Comparison of ENCODE assay signal across 17 cellular contexts in the genomic region with DNA sequence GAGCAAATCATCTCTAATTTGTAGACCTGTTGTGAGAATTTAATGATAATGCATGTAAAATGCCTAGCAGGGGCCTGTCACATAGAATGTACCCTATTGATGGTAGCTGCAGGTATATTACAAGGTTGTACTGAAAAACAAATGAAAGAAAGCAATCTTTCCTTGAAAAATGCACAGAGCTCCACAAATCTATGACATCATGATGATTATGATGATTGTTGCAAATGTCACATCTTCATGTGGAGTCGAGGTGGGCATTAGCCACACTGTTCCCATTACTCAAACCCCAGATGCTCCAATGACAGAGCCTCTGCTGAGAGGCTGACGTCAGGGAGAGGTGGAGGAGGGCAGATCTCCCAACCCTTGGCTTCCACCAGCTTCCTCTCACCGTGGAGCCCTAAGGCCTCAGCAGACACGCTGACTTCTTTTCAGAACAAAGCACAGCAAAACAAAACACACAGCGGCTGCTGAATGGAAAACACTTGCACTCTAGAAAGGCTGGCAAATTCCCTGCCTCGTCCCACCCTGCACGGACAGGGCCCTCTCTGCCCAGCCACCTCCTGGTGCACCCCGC.
"Had no signal": no experiment of that assay in that cellular context is flagged by ENCODE, and none has a peak within 500 bp of the region (broad histone marks: within the 10 kb centered on the region; RNA-seq: fewer than 3 reads in every experiment).

No MANE protein-coding gene starts in this region.

- H3K27ac Mint-ChIP-seq: activated B cell treated with CpG ODN at 0.5 μM for 24 hours; activated CD4-positive, alpha-beta memory T cell treated with anti-CD3 and anti-CD28 coated beads, Interleukin-2, amount 10 ng/mL, durations not matched to agents 7 days and 5 days; activated CD8-positive, alpha-beta memory T cell treated with anti-CD3 and anti-CD28 coated beads, Interleukin-2, amount 10 ng/mL, durations not matched to agents 7 days and 5 days; activated naive CD8-positive, alpha-beta T cell; T-helper 2 cell treated with Interferon-gamma antibody and Interleukin-4, amounts not matched to agents 5 μg/mL and 100 μg/mL, for 36 hours had no signal

- H3K4me1 ChIP-seq: body of pancreas, tibial artery had no signal

- H3K9me3 Mint-ChIP-seq: activated B cell treated with CpG ODN at 0.5 μM for 24 hours; activated CD4-positive, alpha-beta memory T cell treated with anti-CD3 and anti-CD28 coated beads, Interleukin-2, amount 10 ng/mL, durations not matched to agents 7 days and 5 days; T-helper 2 cell treated with Interferon-gamma antibody and Interleukin-4, amounts not matched to agents 5 μg/mL and 100 μg/mL, for 36 hours had no signal

- H3K9me3 ChIP-seq: body of pancreas, esophagus muscularis mucosa, heart right ventricle, left ventricle myocardium inferior, ovary, sigmoid colon, spleen, tibial artery had no signal

- H3K4me3 Mint-ChIP-seq: activated B cell treated with CpG ODN at 0.5 μM for 24 hours; activated CD4-positive, alpha-beta memory T cell treated with anti-CD3 and anti-CD28 coated beads, Interleukin-2, amount 10 ng/mL, durations not matched to agents 7 days and 5 days; activated CD8-positive, alpha-beta memory T cell treated with anti-CD3 and anti-CD28 coated beads, Interleukin-2, amount 10 ng/mL, durations not matched to agents 7 days and 5 days; activated naive CD8-positive, alpha-beta T cell; T-helper 2 cell treated with Interferon-gamma antibody and Interleukin-4, amounts not matched to agents 5 μg/mL and 100 μg/mL, for 36 hours had no signal

- DNase-seq: activated B cell treated with CpG ODN at 0.5 μM for 24 hours; activated CD4-positive, alpha-beta memory T cell treated with anti-CD3 and anti-CD28 coated beads, Interleukin-2, amount 10 ng/mL, durations not matched to agents 7 days and 5 days; activated CD4-positive, alpha-beta T cell treated with anti-CD3 and anti-CD28 coated beads for 4 hours; activated CD8-positive, alpha-beta memory T cell treated with anti-CD3 and anti-CD28 coated beads, Interleukin-2, amount 10 ng/mL, durations not matched to agents 7 days and 5 days; effector CD8-positive, alpha-beta T cell; mammary epithelial cell; ovary; sigmoid colon; spleen; stimulated activated naive CD4-positive, alpha-beta T cell; tibial artery had no signal

- H3K27me3 ChIP-seq: body of pancreas, esophagus muscularis mucosa, ovary, sigmoid colon, tibial artery had no signal

- ATAC-seq: activated CD8-positive, alpha-beta memory T cell treated with anti-CD3 and anti-CD28 coated beads, Interleukin-2, amount 10 ng/mL, durations not matched to agents 7 days and 5 days; body of pancreas had no signal

- H3K36me3 Mint-ChIP-seq: activated CD8-positive, alpha-beta memory T cell treated with anti-CD3 and anti-CD28 coated beads, Interleukin-2, amount 10 ng/mL, durations not matched to agents 7 days and 5 days; activated naive CD8-positive, alpha-beta T cell had no signal

- H3K4me3 ChIP-seq: body of pancreas, esophagus muscularis mucosa, heart right ventricle, left ventricle myocardium inferior, ovary, sigmoid colon, spleen, tibial artery had no signal

- H3K27me3 Mint-ChIP-seq: activated CD4-positive, alpha-beta memory T cell treated with anti-CD3 and anti-CD28 coated beads, Interleukin-2, amount 10 ng/mL, durations not matched to agents 7 days and 5 days; activated CD8-positive, alpha-beta memory T cell treated with anti-CD3 and anti-CD28 coated beads, Interleukin-2, amount 10 ng/mL, durations not matched to agents 7 days and 5 days; activated naive CD8-positive, alpha-beta T cell had no signal

- H3K36me3 ChIP-seq: esophagus muscularis mucosa, heart right ventricle, left ventricle myocardium inferior, ovary, sigmoid colon, spleen, tibial artery had no signal

- H3K4me1 Mint-ChIP-seq: activated B cell treated with CpG ODN at 0.5 μM for 24 hours; activated CD4-positive, alpha-beta memory T cell treated with anti-CD3 and anti-CD28 coated beads, Interleukin-2, amount 10 ng/mL, durations not matched to agents 7 days and 5 days; activated CD8-positive, alpha-beta memory T cell treated with anti-CD3 and anti-CD28 coated beads, Interleukin-2, amount 10 ng/mL, durations not matched to agents 7 days and 5 days had no signal

- H3K27ac ChIP-seq: body of pancreas, heart right ventricle, left ventricle myocardium inferior, ovary, spleen, tibial artery had no signal
